9 cellular contexts compared by ENCODE assay signal in the genomic region with DNA sequence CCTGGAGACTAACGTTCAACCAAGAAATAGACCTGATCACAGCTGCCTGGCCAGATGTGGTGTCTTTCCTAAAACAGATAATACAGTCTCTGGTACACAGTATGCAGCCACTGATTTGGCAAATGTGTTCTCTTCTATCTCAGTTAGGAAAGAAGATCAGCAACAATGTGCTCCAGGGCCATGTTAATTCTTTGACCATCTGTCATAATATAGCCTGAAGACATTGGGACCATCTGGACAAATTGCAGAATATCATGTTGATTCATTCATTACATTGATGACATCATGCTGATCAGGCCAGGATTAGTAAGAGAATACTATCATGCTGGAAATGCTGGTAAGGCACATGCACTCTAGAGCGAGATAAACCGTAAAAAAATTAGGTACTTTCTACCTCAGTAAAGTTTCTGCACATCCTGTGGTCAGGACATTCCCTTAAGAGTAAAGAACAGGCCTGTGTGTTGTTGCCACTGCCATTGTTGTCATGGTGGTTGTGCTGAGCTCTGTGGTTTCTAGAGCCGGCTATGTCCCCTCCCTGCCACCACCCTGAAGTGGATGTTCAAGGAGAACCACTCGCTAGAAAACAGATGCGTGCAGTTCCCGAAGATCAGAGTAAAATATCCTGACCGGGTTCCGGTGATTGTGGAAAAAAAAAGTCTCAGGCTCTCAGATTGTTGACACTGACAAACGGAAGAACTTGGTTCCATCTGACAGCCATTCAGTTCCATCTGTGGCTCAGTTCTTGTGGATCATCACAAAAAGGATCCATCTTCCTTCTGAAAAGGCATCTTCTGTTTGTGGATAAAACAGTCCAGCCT. TPM values are rescaled to one million over a fixed set of nuclear protein-coding genes. Genes with fewer than 3 reads are reported as not detected.
DNase-seq lines count a peak whose midpoint lies in the region; ATAC-seq and TF ChIP-seq lines count a peak whose summit lies in the region.
"Had no signal": no experiment of that assay in that cellular context is flagged by ENCODE, and none has a peak within 500 bp of the region (broad histone marks: within the 10 kb centered on the region; RNA-seq: fewer than 3 reads in every experiment).

No MANE protein-coding gene starts in this region.

- H3K36me3 Mint-ChIP-seq in activated CD8-positive, alpha-beta T cell treated with anti-CD3 and anti-CD28 coated beads for 36 hours (ENCODE audit: low read depth), result no peaks in the 10 kb centered on the region
- H3K36me3 Mint-ChIP-seq in mesothelial cell of epicardium, result no peaks in the 10 kb centered on the region
- H3K36me3 Mint-ChIP-seq: activated naive CD8-positive, alpha-beta T cell had no signal

- DNase-seq in AG10803 (ENCODE audit: low read depth) (peak; percentile 81), NCI-H774 (lab: John Stamatoyannopoulos, UW) (no peak), mesothelial cell of epicardium (ENCODE audit: low spot score in 2 of 2, unreplicated experiment in 2 of 2) (no peak), hepatic stellate cell (ENCODE audit: low spot score) (no peak), SW 1271 (lab: John Stamatoyannopoulos, UW) (no peak)
- peak; percentile 47 for DNase-seq in activated CD8-positive, alpha-beta T cell treated with anti-CD3 and anti-CD28 coated beads for 36 hours

- H3K9me3 Mint-ChIP-seq in activated CD8-positive, alpha-beta T cell treated with anti-CD3 and anti-CD28 coated beads for 36 hours, result no peaks in the 10 kb centered on the region
- H3K9me3 Mint-ChIP-seq in mesothelial cell of epicardium, result no peaks in the 10 kb centered on the region

- no peaks in the 10 kb centered on the region for H3K4me1 Mint-ChIP-seq in activated CD8-positive, alpha-beta T cell treated with anti-CD3 and anti-CD28 coated beads for 36 hours (ENCODE audit: low read depth)
- no peaks in the 10 kb centered on the region for H3K4me1 Mint-ChIP-seq in mesothelial cell of epicardium

- CTCF ChIA-PET in activated CD8-positive, alpha-beta T cell treated with anti-CD3 and anti-CD28 coated beads for 36 hours (lab: Charles Lee), result interaction anchor here (1.3 kb wide), 1 partner anchor 97 kb away, joined by 5 read pairs; no protein-coding TSS in a partner anchor

- peak overlapping the region; percentile 50 for H3K27ac Mint-ChIP-seq in activated CD8-positive, alpha-beta T cell treated with anti-CD3 and anti-CD28 coated beads for 36 hours
- H3K27ac Mint-ChIP-seq in mesothelial cell of epicardium, result no peak overlapping the region
- H3K27ac Mint-ChIP-seq: activated naive CD8-positive, alpha-beta T cell had no signal

- no peak overlapping the region for H3K4me3 ChIP-seq in AG10803 (ENCODE audit: low read length)

- H3K27me3 Mint-ChIP-seq in activated CD8-positive, alpha-beta T cell treated with anti-CD3 and anti-CD28 coated beads for 36 hours, result no peaks in the 10 kb centered on the region
- no peaks in the 10 kb centered on the region for H3K27me3 Mint-ChIP-seq in mesothelial cell of epicardium (ENCODE audit: low read depth)
- H3K27me3 Mint-ChIP-seq: activated naive CD8-positive, alpha-beta T cell had no signal

- no peak overlapping the region for H3K4me3 Mint-ChIP-seq in activated CD8-positive, alpha-beta T cell treated with anti-CD3 and anti-CD28 coated beads for 36 hours
- no peak overlapping the region for H3K4me3 Mint-ChIP-seq in mesothelial cell of epicardium
- H3K4me3 Mint-ChIP-seq: activated naive CD8-positive, alpha-beta T cell had no signal

- intact Hi-C loops in activated CD8-positive, alpha-beta T cell treated with anti-CD3 and anti-CD28 coated beads for 36 hours (cut with micrococcal nuclease), result no loop called here

- no peak for TF ChIP-seq CTCF in AG10803 (conservative IDR thresholded peaks at IDR 0.05; ENCODE audit: low read length)
- TF ChIP-seq CTCF in activated CD8-positive, alpha-beta T cell treated with anti-CD3 and anti-CD28 coated beads for 36 hours (IDR thresholded peaks at IDR 0.05), result no peak
- TF ChIP-seq CTCF in mesothelial cell of epicardium (IDR thresholded peaks at IDR 0.05; ENCODE audit: unreplicated experiment), result no peak

- POLR2A ChIA-PET in activated CD8-positive, alpha-beta T cell treated with anti-CD3 and anti-CD28 coated beads for 36 hours (lab: Charles Lee), result no interaction called here

- ATAC-seq in GM18870 (IDR thresholded peaks at IDR 0.05; ENCODE audit: unreplicated experiment), result peak; percentile 84
- peak; percentile 78 for ATAC-seq in HG03159 (IDR thresholded peaks at IDR 0.05; ENCODE audit: unreplicated experiment)
- ATAC-seq in activated CD8-positive, alpha-beta T cell treated with anti-CD3 and anti-CD28 coated beads for 36 hours, result peak; percentile 85

RNA-seq across cellular contexts. Expression of a gene that starts 6.4 kb away (rescaled TPM):
- total RNA-seq in activated CD8-positive, alpha-beta T cell treated with anti-CD3 and anti-CD28 coated beads for 36 hours, result 1 to 10 TPM; 6.1 to 6.3 TPM
- total RNA-seq in mesothelial cell of epicardium, result 15.7 to 16.7 TPM (median 16.1 TPM) in 3 replicates

Comparison
In these comparisons a context has a peak if more than half of its experiments do, and no peak if none do; other contexts are left out.
1. DNase-seq: peak in AG10803 (single experiment) and activated CD8-positive, alpha-beta T cell treated with anti-CD3 and anti-CD28 coated beads for 36 hours (single experiment); none in NCI-H774 (single experiment), mesothelial cell of epicardium (0 of 2), hepatic stellate cell (single experiment) and SW 1271 (0 of 2).
2. Peak in every context shown above with its lines, with median percentiles within 50 percentile points of each other: ATAC-seq.